In genomic region chr4:151012376-151012775, GRCh38 we compare ENCODE assay signal across 12 cellular contexts. TPM values are rescaled to one million over a fixed set of nuclear protein-coding genes. Genes with fewer than 3 reads are reported as not detected.
DNase-seq lines count a peak whose midpoint lies in the region; ATAC-seq and TF ChIP-seq lines count a peak whose summit lies in the region.
"Had no signal": no experiment of that assay in that cellular context is flagged by ENCODE, and none has a peak within 500 bp of the region (broad histone marks: within the 10 kb centered on the region; RNA-seq: fewer than 3 reads in every experiment).

No MANE protein-coding gene starts in this region.

- DNase-seq in activated CD8-positive, alpha-beta memory T cell treated with anti-CD3 and anti-CD28 coated beads, Interleukin-2, amount 10 ng/mL, durations not matched to agents 7 days and 5 days = no peak
- DNase-seq in activated CD8-positive, alpha-beta memory T cell treated with anti-CD3 and anti-CD28 coated beads, Interleukin-2, amount 50 U/mL, for 4 hours = no peak
- DNase-seq in OCI-LY7 (ENCODE audit: low spot score) = no peak
- no peak for DNase-seq in smooth muscle cell (lab: John Stamatoyannopoulos, UW; ENCODE audit: unreplicated experiment)
- DNase-seq in omental fat pad (ENCODE audit: low spot score) = no peak
- no peak for DNase-seq in NCI-H2196 (lab: John Stamatoyannopoulos, UW; ENCODE audit: unreplicated experiment)
- DNase-seq in LoVo (ENCODE audit: low spot score) = no peak
- DNase-seq: foreskin melanocyte, MV-4-11, retina had no signal

- H3F3A ChIP-seq in smooth muscle cell (ENCODE audit: low read depth) = no peaks in the 10 kb centered on the region

- POLR2A ChIA-PET in OCI-LY7 (lab: Charles Lee) = interaction anchor here (0.7 to 1.1 kb wide), 4 partner anchors 36 to 704 kb away, joined by 3 to 6 read pairs (median 4); no protein-coding TSS in a partner anchor

- TF ChIP-seq CTCF in OCI-LY7 (conservative IDR thresholded peaks at IDR 0.05; ENCODE audit: low read length) = no peak
- TF ChIP-seq CTCF in smooth muscle cell (IDR thresholded peaks at IDR 0.05; ENCODE audit: borderline replicate concordance, insufficient read depth, poor library complexity, severe bottlenecking) = no peak
- no peak for TF ChIP-seq CTCF in omental fat pad (IDR thresholded peaks at IDR 0.05)

- no peak overlapping the region for H2AFZ ChIP-seq in OCI-LY7 (ENCODE audit: low read length)
- no peak overlapping the region for H2AFZ ChIP-seq in smooth muscle cell (ENCODE audit: low read depth)

- H3K36me3 ChIP-seq in OCI-LY7 (ENCODE audit: insufficient read depth, low read length) (peaks cover 38% of the 10 kb centered on the region), duodenal mucosa (ENCODE audit: control insufficient read depth in 1 of 2, insufficient read depth in 2 of 2, low read length in 2 of 2) (no peaks in the 10 kb centered on the region), smooth muscle cell (ENCODE audit: low read depth) (no peaks in the 10 kb centered on the region)
- H3K36me3 ChIP-seq: upper lobe of left lung had no signal

- H3K4me1 ChIP-seq in OCI-LY7 (ENCODE audit: insufficient read depth, low read length, poor library complexity, severe bottlenecking) (peaks cover 18% of the 10 kb centered on the region), duodenal mucosa (ENCODE audit: control insufficient read depth in 1 of 2, insufficient read depth in 2 of 2, low read length in 2 of 2) (peaks cover 13 to 25% of the 10 kb centered on the region in 2 donors), smooth muscle cell (ENCODE audit: low read depth) (peaks cover 15% of the 10 kb centered on the region)

- H3K4me1 Mint-ChIP-seq in activated CD8-positive, alpha-beta memory T cell treated with anti-CD3 and anti-CD28 coated beads, Interleukin-2, amount 10 ng/mL, durations not matched to agents 7 days and 5 days = peaks cover 33% of the 10 kb centered on the region

- CTCF ChIA-PET in activated CD8-positive, alpha-beta memory T cell treated with anti-CD3 and anti-CD28 coated beads, Interleukin-2, amount 10 ng/mL, durations not matched to agents 7 days and 5 days (lab: Charles Lee) = no interaction called here
- CTCF ChIA-PET in OCI-LY7 (lab: Charles Lee; ENCODE audit: unreplicated experiment) = no interaction called here

- H3K4me3 ChIP-seq in OCI-LY7 (ENCODE audit: low read depth, low read length, poor library complexity, severe bottlenecking) (peak overlapping the region; percentile 95), duodenal mucosa (ENCODE audit: low read depth in 1 of 2, low read length in 2 of 2) (peak overlapping the region; percentile 74 to 94), smooth muscle cell (peak overlapping the region; percentile 98)

- H3K9me2 ChIP-seq in OCI-LY7 (ENCODE audit: insufficient read depth, low read length) = no peaks in the 10 kb centered on the region

- H3K9me3 ChIP-seq in OCI-LY7 (ENCODE audit: low read length) (0 out of 2 replicates have a peak, but pooled peaks cover 4% of the 10 kb centered on the region), duodenal mucosa (ENCODE audit: control insufficient read depth in 1 of 2, low read length in 2 of 2) (no peaks in the 10 kb centered on the region), smooth muscle cell (replicated peaks; ENCODE audit: low read depth) (no peaks in the 10 kb centered on the region)
- H3K9me3 ChIP-seq: upper lobe of left lung had no signal

- H3K27ac ChIP-seq in OCI-LY7 (ENCODE audit: low read depth, low read length, poor library complexity, severe bottlenecking) = peak overlapping the region; percentile 32
- no peak overlapping the region for H3K27ac ChIP-seq in duodenal mucosa (ENCODE audit: low read depth, low read length)
- no peak overlapping the region for H3K27ac ChIP-seq in smooth muscle cell (ENCODE audit: low read depth)
- H3K27ac ChIP-seq: upper lobe of left lung had no signal

- peaks cover 17% of the 10 kb centered on the region for H3K36me3 Mint-ChIP-seq in activated CD8-positive, alpha-beta memory T cell treated with anti-CD3 and anti-CD28 coated beads, Interleukin-2, amount 10 ng/mL, durations not matched to agents 7 days and 5 days

- H3K79me2 ChIP-seq in OCI-LY7 (ENCODE audit: insufficient read depth, low read depth, low read length) (peaks cover 62% of the 10 kb centered on the region), smooth muscle cell (ENCODE audit: low read depth) (peaks cover 3% of the 10 kb centered on the region)

- no peaks in the 10 kb centered on the region for H3K9me3 Mint-ChIP-seq in activated CD8-positive, alpha-beta memory T cell treated with anti-CD3 and anti-CD28 coated beads, Interleukin-2, amount 10 ng/mL, durations not matched to agents 7 days and 5 days (ENCODE audit: low read depth)

- peak overlapping the region; percentile 96 for H3K4me3 Mint-ChIP-seq in activated CD8-positive, alpha-beta memory T cell treated with anti-CD3 and anti-CD28 coated beads, Interleukin-2, amount 10 ng/mL, durations not matched to agents 7 days and 5 days

- no peaks in the 10 kb centered on the region for H3K27me3 ChIP-seq in duodenal mucosa (ENCODE audit: control insufficient read depth in 1 of 2, insufficient read depth in 2 of 2, low read length in 2 of 2)
- H3K27me3 ChIP-seq in smooth muscle cell (ENCODE audit: low read depth) = no peaks in the 10 kb centered on the region
- H3K27me3 ChIP-seq: upper lobe of left lung had no signal

- H4K20me1 ChIP-seq in OCI-LY7 (ENCODE audit: insufficient read depth, low read length) (peaks cover 13% of the 10 kb centered on the region; the same call in 1 of the 2 replicates), smooth muscle cell (ENCODE audit: low read depth) (peaks cover 9% of the 10 kb centered on the region)

- BruUV-seq in OCI-LY7 (replicated peaks; lab: Mats Ljungman, UMichigan) = no TSS peak

- H3K4me2 ChIP-seq in OCI-LY7 (ENCODE audit: low read length) = peak overlapping the region; percentile 96
- peak overlapping the region; percentile 91 for H3K4me2 ChIP-seq in smooth muscle cell

- ATAC-seq in activated CD8-positive, alpha-beta memory T cell treated with anti-CD3 and anti-CD28 coated beads, Interleukin-2, amount 10 ng/mL, durations not matched to agents 7 days and 5 days = no peak
- ATAC-seq in omental fat pad (ENCODE audit: low FRiP score) = no peak

- H3K27me3 Mint-ChIP-seq in activated CD8-positive, alpha-beta memory T cell treated with anti-CD3 and anti-CD28 coated beads, Interleukin-2, amount 10 ng/mL, durations not matched to agents 7 days and 5 days = no peaks in the 10 kb centered on the region

- WGBS in smooth muscle cell (ENCODE audit: low lambda C conversion rate) = 94% methylated on average over 2 of the region's 2 CpGs

- H3K9ac ChIP-seq in duodenal mucosa (ENCODE audit: low read depth in 1 of 2, low read length in 2 of 2) (no peak overlapping the region), smooth muscle cell (ENCODE audit: low read depth) (no peak overlapping the region)

- intact Hi-C loops in OCI-LY7 (cut with micrococcal nuclease; ENCODE audit: unreplicated experiment) = loop anchor here (10.0 kb wide), 1 partner anchor 552 kb away; no protein-coding TSS in a partner anchor

- peak overlapping the region; percentile 4 for H3K27ac Mint-ChIP-seq in activated CD8-positive, alpha-beta memory T cell treated with anti-CD3 and anti-CD28 coated beads, Interleukin-2, amount 10 ng/mL, durations not matched to agents 7 days and 5 days

RNA-seq across cellular contexts. Expression of gene LRBA, which starts 2.7 kb away (rescaled TPM):
- 10 to 100 TPM; 59.2 to 60.2 TPM for total RNA-seq in activated CD8-positive, alpha-beta memory T cell treated with anti-CD3 and anti-CD28 coated beads, Interleukin-2, amount 10 ng/mL, durations not matched to agents 7 days and 5 days
- 48.9 and 60.4 TPM in 2 replicates for total RNA-seq in OCI-LY7 (2014; rRNA removed; shearing (Covaris generic))
- total RNA-seq in OCI-LY7 (2022) = 63.2 and 66.7 TPM in 2 replicates
- 22.0 and 26.2 TPM in 2 replicates for total RNA-seq in smooth muscle cell
- 1.6 and 3.1 TPM in 2 replicates for polyA plus RNA-seq in smooth muscle cell
- 10 to 100 TPM; 28.0 to 51.5 (median 30.9) TPM for total RNA-seq in omental fat pad
